28 cellular contexts compared by ENCODE assay signal in genomic region chr9:105173306-105173705, GRCh38.
DNase-seq lines count a peak whose midpoint lies in the region; ATAC-seq, FAIRE-seq and TF ChIP-seq lines count a peak whose summit lies in the region.
"Had no signal": no experiment of that assay in that cellular context is flagged by ENCODE, and none has a peak within 500 bp of the region (broad histone marks: within the 10 kb centered on the region; RNA-seq: fewer than 3 reads in every experiment).

No MANE protein-coding gene starts in this region.

- H3K9me3 Mint-ChIP-seq in GM23338 (no peaks in the 10 kb centered on the region), HFFc6 (no peaks in the 10 kb centered on the region)
- H3K9me3 Mint-ChIP-seq: activated naive CD8-positive, alpha-beta T cell treated with anti-CD3 and anti-CD28 coated beads for 36 hours; activated T-helper 17 cell treated with anti-CD3 and anti-CD28 coated beads, Interleukin-2, amount 50 U/mL, for 72 hours; central memory CD8-positive, alpha-beta T cell; nephron progenitor cell had no signal

- H3K27me3 ChIP-seq in GM23338 (ENCODE audit: insufficient read depth) (no peaks in the 10 kb centered on the region), NT2/D1 (ENCODE audit: insufficient read depth, insufficient read length) (no peaks in the 10 kb centered on the region), iPS-18a (ENCODE audit: control insufficient read depth, insufficient read depth, low read length) (no peaks in the 10 kb centered on the region)
- H3K27me3 ChIP-seq: BLaER1 treated with 17β-estradiol and CSF1 and Interleukin-3, amounts not matched to agents 10 nM and 100 nM; pancreas had no signal

- TF ChIP-seq CTCF in GM23338 (conservative IDR thresholded peaks at IDR 0.05; ENCODE audit: low read depth in 2 of 2) (no peak), HFFc6 (IDR thresholded peaks at IDR 0.05) (no peak)

- TF ChIP-seq POLR2A in H54 (IDR thresholded peaks at IDR 0.05; ENCODE audit: low read depth, low read length) = no peak

- 0 out of 2 replicates have a peak, but pooled peaks cover 11% of the 10 kb centered on the region for H3K9me2 ChIP-seq in GM23338 (ENCODE audit: insufficient read depth)

- H3K9ac ChIP-seq in NT2/D1 (ENCODE audit: insufficient read length, low read depth) (no peak overlapping the region), iPS-18a (ENCODE audit: low read length) (no peak overlapping the region)
- H3K9ac ChIP-seq: BLaER1 treated with 17β-estradiol and CSF1 and Interleukin-3, amounts not matched to agents 10 nM and 100 nM had no signal

- no peaks in the 10 kb centered on the region for H4K20me1 ChIP-seq in GM23338 (replicated peaks; ENCODE audit: insufficient read depth)
- H4K20me1 ChIP-seq: BLaER1 treated with 17β-estradiol and CSF1 and Interleukin-3, amounts not matched to agents 10 nM and 100 nM had no signal

- no peaks in the 10 kb centered on the region for H3K79me2 ChIP-seq in GM23338 (replicated peaks; ENCODE audit: insufficient read depth)

- H3K27me3 Mint-ChIP-seq in GM23338 (ENCODE audit: insufficient read depth, low read depth, poor library complexity) = peaks cover 3% of the 10 kb centered on the region
- peaks cover 3% of the 10 kb centered on the region for H3K27me3 Mint-ChIP-seq in HFFc6 (ENCODE audit: insufficient read depth)
- no peaks in the 10 kb centered on the region for H3K27me3 Mint-ChIP-seq in T-helper 17 cell
- H3K27me3 Mint-ChIP-seq: activated naive CD8-positive, alpha-beta T cell treated with anti-CD3 and anti-CD28 coated beads for 36 hours; activated T-helper 17 cell treated with anti-CD3 and anti-CD28 coated beads, Interleukin-2, amount 50 U/mL, for 72 hours; central memory CD8-positive, alpha-beta T cell had no signal

- H3K27ac ChIP-seq in GM23338 (ENCODE audit: low read depth) (no peak overlapping the region), iPS-18a (ENCODE audit: low read length) (no peak overlapping the region)
- H3K27ac ChIP-seq: BLaER1 treated with 17β-estradiol and CSF1 and Interleukin-3, amounts not matched to agents 10 nM and 100 nM; lower lobe of right lung; pancreas; thoracic aorta had no signal

- H3F3A ChIP-seq in GM23338 (replicated peaks; ENCODE audit: low read depth) = no peaks in the 10 kb centered on the region

- peak overlapping the region; percentile 71 for H3K27ac Mint-ChIP-seq in GM23338
- no peak overlapping the region for H3K27ac Mint-ChIP-seq in HFFc6
- no peak overlapping the region for H3K27ac Mint-ChIP-seq in T-helper 17 cell
- H3K27ac Mint-ChIP-seq: activated naive CD8-positive, alpha-beta T cell treated with anti-CD3 and anti-CD28 coated beads for 36 hours; activated T-helper 17 cell treated with anti-CD3 and anti-CD28 coated beads, Interleukin-2, amount 50 U/mL, for 72 hours; nephron progenitor cell had no signal

- peaks cover 21% of the 10 kb centered on the region for H3K4me1 ChIP-seq in GM23338 (ENCODE audit: insufficient read depth)
- no peaks in the 10 kb centered on the region for H3K4me1 ChIP-seq in NT2/D1 (ENCODE audit: insufficient read depth, insufficient read length)
- peaks cover 19% of the 10 kb centered on the region for H3K4me1 ChIP-seq in iPS-18a (ENCODE audit: control insufficient read depth, low read depth, low read length)
- H3K4me1 ChIP-seq: Caco-2, lower lobe of right lung, pancreas had no signal

- H3K9me3 ChIP-seq in NT2/D1 (ENCODE audit: insufficient read depth, low read length) (no peaks in the 10 kb centered on the region), iPS-18a (ENCODE audit: control insufficient read depth, low read depth, low read length) (no peaks in the 10 kb centered on the region), T-helper 17 cell (ENCODE audit: control insufficient read depth, low read length, poor library complexity, severe bottlenecking) (no peaks in the 10 kb centered on the region)
- H3K9me3 ChIP-seq: BLaER1 treated with 17β-estradiol and CSF1 and Interleukin-3, amounts not matched to agents 10 nM and 100 nM; Caco-2; lower lobe of right lung; mucosa of descending colon; pancreas; thoracic aorta had no signal

- peak overlapping the region; percentile 9; the same call in 1 of the 2 replicates for H3K4me2 ChIP-seq in GM23338
- H3K4me2 ChIP-seq: BLaER1 treated with 17β-estradiol and CSF1 and Interleukin-3, amounts not matched to agents 10 nM and 100 nM had no signal

- peak; percentile 69 for DNase-seq in GM23338 (ENCODE audit: low spot score)
- peak; percentile 84 for DNase-seq in NCI-H1436 (lab: John Stamatoyannopoulos, UW)
- peak; percentile 66 for DNase-seq in NT2/D1 (ENCODE audit: low read depth, low spot score)
- DNase-seq in HFFc6 = no peak
- no peak for DNase-seq in inferior parietal cortex (ENCODE audit: extremely low spot score)
- no peak for DNase-seq in T-helper 17 cell
- no peak for DNase-seq in H54 (ENCODE audit: insufficient read length, low spot score)
- DNase-seq: activated CD4-positive, alpha-beta T cell treated with anti-CD3 and anti-CD28 coated beads, Interleukin-2, amount 50 U/mL, for 4 hours; activated CD8-positive, alpha-beta memory T cell treated with anti-CD3 and anti-CD28 coated beads, Interleukin-2, amount 50 U/mL, for 48 hours; activated naive CD8-positive, alpha-beta T cell treated with anti-CD3 and anti-CD28 coated beads for 36 hours; Caco-2; DMS79; IMR-90; lower lobe of right lung; mucosa of descending colon; NCI-H1092 treated with DMSO at 0.1 percent for 48 hours; NCI-H526 treated with DMSO at 0.1 percent for 48 hours; nephron progenitor cell; pancreas; right cardiac atrium; stimulated activated CD4-positive, alpha-beta T cell treated with anti-CD3 and anti-CD28 coated beads, Interleukin-12 subunit alpha, Interleukin-12 subunit beta, amount 100 ng/mL, for 4 hours; stimulated activated CD4-positive, alpha-beta T cell treated with anti-CD3 and anti-CD28 coated beads, Interleukin-4, amount 100 ng/mL, for 4 hours; stimulated activated naive CD4-positive, alpha-beta T cell treated with Interleukin-2 at 50 U/mL for 16 hours had no signal

- H3K36me3 Mint-ChIP-seq in GM23338 (ENCODE audit: low read depth) (no peaks in the 10 kb centered on the region; the same call in 2 of the 3 replicates), HFFc6 (ENCODE audit: low read depth) (no peaks in the 10 kb centered on the region), T-helper 17 cell (ENCODE audit: low read depth) (no peaks in the 10 kb centered on the region)
- H3K36me3 Mint-ChIP-seq: activated naive CD8-positive, alpha-beta T cell treated with anti-CD3 and anti-CD28 coated beads for 36 hours had no signal

- no peak for FAIRE-seq in H54 (lab: Jason Lieb, UNC)
- FAIRE-seq: pancreas had no signal

- no peak overlapping the region for H3K4me3 ChIP-seq in GM23338
- H3K4me3 ChIP-seq in NT2/D1 (ENCODE audit: insufficient read length, low read depth) = no peak overlapping the region
- H3K4me3 ChIP-seq in iPS-18a (ENCODE audit: low read length) = peak overlapping the region; percentile 23
- H3K4me3 ChIP-seq: BLaER1 treated with 17β-estradiol and CSF1 and Interleukin-3, amounts not matched to agents 10 nM and 100 nM; lower lobe of right lung; mucosa of descending colon; pancreas; thoracic aorta had no signal

- H3K36me3 ChIP-seq in GM23338 (ENCODE audit: insufficient read depth) (no peaks in the 10 kb centered on the region), NT2/D1 (ENCODE audit: insufficient read depth, insufficient read length, low read length) (no peaks in the 10 kb centered on the region), iPS-18a (ENCODE audit: control insufficient read depth, low read depth, low read length) (no peaks in the 10 kb centered on the region)
- H3K36me3 ChIP-seq: BLaER1 treated with 17β-estradiol and CSF1 and Interleukin-3, amounts not matched to agents 10 nM and 100 nM; lower lobe of right lung; pancreas; thoracic aorta had no signal

- H3K4me3 Mint-ChIP-seq in GM23338 = peak overlapping the region; percentile 38; the same call in 2 of the 3 replicates
- H3K4me3 Mint-ChIP-seq in HFFc6 = no peak overlapping the region
- H3K4me3 Mint-ChIP-seq in T-helper 17 cell = no peak overlapping the region
- H3K4me3 Mint-ChIP-seq: activated naive CD8-positive, alpha-beta T cell treated with anti-CD3 and anti-CD28 coated beads for 36 hours; activated T-helper 17 cell treated with anti-CD3 and anti-CD28 coated beads, Interleukin-2, amount 50 U/mL, for 72 hours; central memory CD8-positive, alpha-beta T cell; nephron progenitor cell had no signal

- H2AFZ ChIP-seq in GM23338 = no peak overlapping the region; the same call in 1 of the 2 replicates

- ATAC-seq in GM23338 = peak; percentile 83
- ATAC-seq in T-helper 17 cell = no peak
- ATAC-seq: activated T-helper 17 cell treated with anti-CD3 and anti-CD28 coated beads, Interleukin-2, amount 50 U/mL, for 72 hours; lower lobe of right lung; mucosa of descending colon; pancreas; right cardiac atrium had no signal

- H3K4me1 Mint-ChIP-seq in GM23338 (peaks cover 35% of the 10 kb centered on the region), HFFc6 (ENCODE audit: low read depth) (peaks cover 16% of the 10 kb centered on the region), T-helper 17 cell (peaks cover 5% of the 10 kb centered on the region)
- H3K4me1 Mint-ChIP-seq: activated naive CD8-positive, alpha-beta T cell treated with anti-CD3 and anti-CD28 coated beads for 36 hours; activated T-helper 17 cell treated with anti-CD3 and anti-CD28 coated beads, Interleukin-2, amount 50 U/mL, for 72 hours; central memory CD8-positive, alpha-beta T cell had no signal

TF ChIP-seq in GM23338, 12 proteins besides CTCF, POLR2A, EP300 and RAD21 (continues in another document):
- TF ChIP-seq POLR2AphosphoS5 (IDR thresholded peaks at IDR 0.05; ENCODE audit: low read depth) = no peak
- no peak for TF ChIP-seq EZH2phosphoT487 (IDR thresholded peaks at IDR 0.05; ENCODE audit: unreplicated experiment)
- TF ChIP-seq, protein P1, sequence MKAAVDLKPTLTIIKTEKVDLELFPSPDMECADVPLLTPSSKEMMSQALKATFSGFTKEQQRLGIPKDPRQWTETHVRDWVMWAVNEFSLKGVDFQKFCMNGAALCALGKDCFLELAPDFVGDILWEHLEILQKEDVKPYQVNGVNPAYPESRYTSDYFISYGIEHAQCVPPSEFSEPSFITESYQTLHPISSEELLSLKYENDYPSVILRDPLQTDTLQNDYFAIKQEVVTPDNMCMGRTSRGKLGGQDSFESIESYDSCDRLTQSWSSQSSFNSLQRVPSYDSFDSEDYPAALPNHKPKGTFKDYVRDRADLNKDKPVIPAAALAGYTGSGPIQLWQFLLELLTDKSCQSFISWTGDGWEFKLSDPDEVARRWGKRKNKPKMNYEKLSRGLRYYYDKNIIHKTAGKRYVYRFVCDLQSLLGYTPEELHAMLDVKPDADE (IDR thresholded peaks at IDR 0.05) = peak; percentile 49; the same call in 1 of the 2 replicates
- TF ChIP-seq STAT1 (IDR thresholded peaks at IDR 0.05; ENCODE audit: unreplicated experiment) = no peak
- no peak for TF ChIP-seq CREB1 (CRISPR knock-in tag; IDR thresholded peaks at IDR 0.05; ENCODE audit: low read depth)
- no peak for TF ChIP-seq ZNF114 (CRISPR knock-in tag; IDR thresholded peaks at IDR 0.05)

Comparison
In these comparisons a context has a peak if more than half of its experiments do, and no peak if none do; other contexts are left out.
1. DNase-seq: peak in GM23338 (single experiment), NCI-H1436 (single experiment) and NT2/D1 (single experiment); none in HFFc6 (single experiment), inferior parietal cortex (single experiment), T-helper 17 cell (0 of 3) and H54 (single experiment).